Comparison of ENCODE assay signal across 17 cellular contexts in genomic region chr3:126912491-126913195, GRCh38.
DNase-seq lines count a peak whose midpoint lies in the region; ATAC-seq, FAIRE-seq and TF ChIP-seq lines count a peak whose summit lies in the region.
"Had no signal": no experiment of that assay in that cellular context is flagged by ENCODE, and none has a peak within 500 bp of the region (broad histone marks: within the 10 kb centered on the region; RNA-seq: fewer than 3 reads in every experiment).

No MANE protein-coding gene starts in this region.

- H3K27ac Mint-ChIP-seq in mesothelial cell of epicardium = no peak overlapping the region

- 89% methylated on average over 12 of the region's 12 CpGs; no CpG with 5 or more reads in 1 of the 2 experiments for WGBS in H1 (ENCODE audit: extremely low coverage in 1 of 2, insufficient coverage in 1 of 2, insufficient read length in 1 of 2, insufficient replicate concordance in 2 of 2, low coverage in 1 of 2, low lambda C conversion rate in 2 of 2, missing lambda C conversion rate in 1 of 2), 2 experiments

- no peaks in the 10 kb centered on the region for H3K23me2 ChIP-seq in H1 (ENCODE audit: low read depth, low read length)

- CTCF ChIA-PET in H1 (lab: Charles Lee; ENCODE audit: partially characterized antibody) = interaction anchor here (0.6 to 1.6 kb wide), 6 partner anchors 12 to 233 kb away, joined by 3 to 4 read pairs (median 4); no protein-coding TSS in a partner anchor

- no peak overlapping the region for H4K91ac ChIP-seq in H1 (replicated peaks; ENCODE audit: insufficient read length, low read length)

- peaks cover 91% of the 10 kb centered on the region for H4K20me1 ChIP-seq in BLaER1
- peaks cover 8% of the 10 kb centered on the region for H4K20me1 ChIP-seq in DND-41 (ENCODE audit: insufficient read depth, low read length)
- no peaks in the 10 kb centered on the region for H4K20me1 ChIP-seq in H1 (replicated peaks in 1 of 2; ENCODE audit: control insufficient read depth in 1 of 2, insufficient read depth in 2 of 2, low read length in 2 of 2)

- H3K4me1 Mint-ChIP-seq in mesothelial cell of epicardium = no peaks in the 10 kb centered on the region

- 0 out of 2 replicates have a peak overlapping the region, but pooled peaks have one; percentile 24 for H2AK5ac ChIP-seq in H1 (ENCODE audit: low read depth, low read length)

- no peak for FAIRE-seq in H1 (lab: Jason Lieb, UNC)
- FAIRE-seq: HepG2, urothelium cell line had no signal

- no peak overlapping the region for H3K14ac ChIP-seq in H1 (ENCODE audit: insufficient read length)

- no peak overlapping the region for H2BK20ac ChIP-seq in H1 (ENCODE audit: low read length)

- H3K9me3 ChIP-seq in BLaER1 = no peaks in the 10 kb centered on the region
- no peaks in the 10 kb centered on the region for H3K9me3 ChIP-seq in DND-41 (ENCODE audit: insufficient read depth, low read length, severe bottlenecking)
- no peaks in the 10 kb centered on the region for H3K9me3 ChIP-seq in SJSA1 (replicated peaks)
- no peaks in the 10 kb centered on the region for H3K9me3 ChIP-seq in H1 (ENCODE audit: insufficient read depth in 2 of 2, low read depth in 1 of 2, low read length in 1 of 2)
- H3K9me3 ChIP-seq in lower lobe of right lung = no peaks in the 10 kb centered on the region
- H3K9me3 ChIP-seq: right atrium auricular region had no signal

- H3K27ac ChIP-seq in BLaER1 (no peak overlapping the region), DND-41 (ENCODE audit: low read length) (peak overlapping the region; percentile 62), SJSA1 (peak overlapping the region; percentile 94), H1 (ENCODE audit: low read depth, low read length) (no peak overlapping the region), lower lobe of right lung (no peak overlapping the region)

- H2BK12ac ChIP-seq in H1 (ENCODE audit: low read depth, low read length) = no peak overlapping the region

- H3K4me3 ChIP-seq in BLaER1 = no peak overlapping the region
- no peak overlapping the region for H3K4me3 ChIP-seq in DND-41 (ENCODE audit: low read depth in 1 of 2, low read length in 2 of 2)
- no peak overlapping the region for H3K4me3 ChIP-seq in SJSA1
- no peak overlapping the region for H3K4me3 ChIP-seq in H1 (ENCODE audit: extremely low read depth in 1 of 4, insufficient read depth in 2 of 4, low read depth in 3 of 4, low read length in 4 of 4)
- H3K4me3 ChIP-seq in lower lobe of right lung = no peak overlapping the region
- H3K4me3 ChIP-seq: right atrium auricular region had no signal

- H3K79me1 ChIP-seq in H1 (ENCODE audit: low read depth, low read length) = no peaks in the 10 kb centered on the region; the same call in 1 of the 2 replicates

- TF ChIP-seq RAD21 in H1 (IDR thresholded peaks at IDR 0.05 in 1 of 2, conservative IDR thresholded peaks at IDR 0.05 in 1 of 2; ENCODE audit: low read depth in 2 of 2, low read length in 2 of 2) = no peak

- intact Hi-C loops in lower lobe of right lung (cut with DNase I) = no loop called here

- no peak for DNase-seq in DND-41
- no peak for DNase-seq in SJSA1 (ENCODE audit: low read depth in 1 of 2, low spot score in 2 of 2)
- no peak for DNase-seq in H1 (ENCODE audit: low read depth in 1 of 2, low spot score in 2 of 2)
- no peak for DNase-seq in mesothelial cell of epicardium (ENCODE audit: low spot score in 2 of 2, unreplicated experiment in 2 of 2)
- no peak for DNase-seq in lower lobe of right lung
- DNase-seq in nucleus accumbens (lab: John Stamatoyannopoulos, UW) = no peak
- no peak for DNase-seq in erythroblast (lab: John Stamatoyannopoulos, UW)
- DNase-seq: AML-193; central memory CD4-positive, alpha-beta T cell; head of caudate nucleus; NCI-H1105 treated with DMSO at 0.1 percent for 48 hours; NCI-H524 treated with DMSO at 0.1 percent for 48 hours; stimulated activated CD4-positive, alpha-beta T cell treated with anti-CD3 and anti-CD28 coated beads, Interleukin-4, amount 100 ng/mL, for 1 hour had no signal

- peaks cover 17% of the 10 kb centered on the region for H3K36me3 Mint-ChIP-seq in mesothelial cell of epicardium

- no peak overlapping the region for H2AFZ ChIP-seq in DND-41 (ENCODE audit: low read depth, low read length)
- no peak overlapping the region for H2AFZ ChIP-seq in H1 (ENCODE audit: low read length)

- ATAC-seq in DND-41 (ENCODE audit: insufficient read depth, low read depth) = no peak
- ATAC-seq in lower lobe of right lung = no peak
- ATAC-seq: HepG2 had no signal

- H3K4me2 ChIP-seq in BLaER1 = peak overlapping the region; percentile 52
- H3K4me2 ChIP-seq in DND-41 (ENCODE audit: insufficient read depth, low read length) = no peak overlapping the region
- H3K4me2 ChIP-seq in H1 (ENCODE audit: insufficient read depth in 1 of 2, low read depth in 2 of 2, low read length in 2 of 2) = no peak overlapping the region

- H3K18ac ChIP-seq in H1 (ENCODE audit: extremely low read depth, low read length) = no peak overlapping the region

- no peak overlapping the region for H3K56ac ChIP-seq in H1 (replicated peaks; ENCODE audit: insufficient read length, low read depth, low read length)

- H3K36me3 ChIP-seq in BLaER1 (peaks cover 13% of the 10 kb centered on the region), DND-41 (ENCODE audit: insufficient read depth, low read length) (peaks cover 28% of the 10 kb centered on the region), SJSA1 (no peaks in the 10 kb centered on the region), H1 (ENCODE audit: control insufficient read depth in 2 of 4, insufficient read depth in 4 of 4, low read length in 3 of 4) (no peaks in the 10 kb centered on the region), lower lobe of right lung (no peaks in the 10 kb centered on the region)
- H3K36me3 ChIP-seq: right atrium auricular region had no signal

- no peak overlapping the region for H3K9ac ChIP-seq in BLaER1
- H3K9ac ChIP-seq in DND-41 (ENCODE audit: low read depth, low read length) = no peak overlapping the region
- H3K9ac ChIP-seq in H1 (replicated peaks in 1 of 4; ENCODE audit: extremely low read depth in 1 of 4, low read depth in 3 of 4, low read length in 3 of 4) = no peak overlapping the region

- no peaks in the 10 kb centered on the region for H3K79me2 ChIP-seq in DND-41 (ENCODE audit: insufficient read depth, low read length)
- H3K79me2 ChIP-seq in H1 (ENCODE audit: control insufficient read depth in 1 of 2, insufficient read depth in 2 of 2, low read length in 2 of 2) = no peaks in the 10 kb centered on the region

- no peak for TF ChIP-seq POLR2A in H1 (IDR thresholded peaks at IDR 0.05; ENCODE audit: control extremely low read depth in 1 of 2, low read depth in 2 of 2, low read length in 2 of 2)
- no peak for TF ChIP-seq POLR2A in erythroblast (IDR thresholded peaks at IDR 0.05; ENCODE audit: low read length)

- H3K9me3 Mint-ChIP-seq in mesothelial cell of epicardium = no peaks in the 10 kb centered on the region

- no peak overlapping the region for H3K23ac ChIP-seq in H1 (ENCODE audit: insufficient read length)

- no peak overlapping the region for H2BK15ac ChIP-seq in H1 (ENCODE audit: low read length)

- H3K4ac ChIP-seq in H1 (replicated peaks; ENCODE audit: insufficient read length, low read depth, low read length) = no peak overlapping the region

- H3K27me3 ChIP-seq in BLaER1 (0 out of 2 replicates have a peak, but pooled peaks cover 12% of the 10 kb centered on the region), DND-41 (ENCODE audit: insufficient read depth, low read length, poor library complexity) (no peaks in the 10 kb centered on the region), SJSA1 (replicated peaks) (no peaks in the 10 kb centered on the region), H1 (replicated peaks in 1 of 4; ENCODE audit: control insufficient read depth in 3 of 4, extremely low read depth in 1 of 4, insufficient read depth in 3 of 4, low read length in 3 of 4) (no peaks in the 10 kb centered on the region), lower lobe of right lung (ENCODE audit: low read depth) (peaks cover 7% of the 10 kb centered on the region)
- H3K27me3 ChIP-seq: right atrium auricular region had no signal

- no peak for TF ChIP-seq EP300 in H1 (IDR thresholded peaks at IDR 0.05; ENCODE audit: borderline replicate concordance in 1 of 2, low read depth in 2 of 2, low read length in 2 of 2)

- H2BK120ac ChIP-seq in H1 (replicated peaks; ENCODE audit: low read depth, low read length) = no peak overlapping the region

- H3K4me1 ChIP-seq in BLaER1 (peaks cover 21% of the 10 kb centered on the region), DND-41 (ENCODE audit: insufficient read depth, low read length) (peaks cover 24% of the 10 kb centered on the region), SJSA1 (replicated peaks) (peaks cover 72% of the 10 kb centered on the region), H1 (replicated peaks in 1 of 4; ENCODE audit: control insufficient read depth in 3 of 4, insufficient read depth in 4 of 4, low read length in 3 of 4) (no peaks in the 10 kb centered on the region; a peak in 1 of 7 replicates), lower lobe of right lung (peaks cover 31% of the 10 kb centered on the region)

- no peaks in the 10 kb centered on the region for H3K27me3 Mint-ChIP-seq in mesothelial cell of epicardium (ENCODE audit: low read depth)

- no peak overlapping the region for H2BK5ac ChIP-seq in H1 (ENCODE audit: low read depth, low read length)

- H4K5ac ChIP-seq in H1 (ENCODE audit: insufficient read length, low read depth, low read length) = no peak overlapping the region

- H4K8ac ChIP-seq in H1 (ENCODE audit: extremely low read depth, insufficient read depth, low read length) = 0 out of 2 replicates have a peak overlapping the region, but pooled peaks have one; percentile 63

- POLR2A ChIA-PET in H1 (lab: Charles Lee; ENCODE audit: partially characterized antibody) = no interaction called here

- TF ChIP-seq CTCF in DND-41 (IDR thresholded peaks at IDR 0.05; ENCODE audit: borderline replicate concordance, extremely low read depth, low read length, poor library complexity, severe bottlenecking) (no peak), H1 (IDR thresholded peaks at IDR 0.05; ENCODE audit: control extremely low read depth in 1 of 3, insufficient read depth in 1 of 3, low read depth in 1 of 3, low read length in 3 of 3) (no peak), mesothelial cell of epicardium (IDR thresholded peaks at IDR 0.05; ENCODE audit: unreplicated experiment) (no peak), lower lobe of right lung (IDR thresholded peaks at IDR 0.05) (no peak)

- H3K4me3 Mint-ChIP-seq in mesothelial cell of epicardium = no peak overlapping the region

TF ChIP-seq in H1, 55 proteins besides CTCF, POLR2A, EP300 and RAD21 (continues in another document):
- TF ChIP-seq NANOG (IDR thresholded peaks at IDR 0.05; ENCODE audit: insufficient read depth, low read depth, low read length, poor library complexity, severe bottlenecking) (no peak), GTF2F1 (IDR thresholded peaks at IDR 0.05; ENCODE audit: borderline replicate concordance, low read depth, low read length) (no peak), RBBP5 (IDR thresholded peaks at IDR 0.05; ENCODE audit: borderline replicate concordance, low read depth, low read length) (no peak), CEBPB (IDR thresholded peaks at IDR 0.05; ENCODE audit: low read depth, low read length) (no peak), ATF3 (IDR thresholded peaks at IDR 0.05; ENCODE audit: insufficient read depth, low read depth, low read length) (no peak)

Comparison
In these comparisons a context has a peak if more than half of its experiments do, and no peak if none do; other contexts are left out.
1. H3K27ac ChIP-seq: peak in DND-41 (single experiment) and SJSA1 (single experiment); none in BLaER1 (single experiment), H1 (single experiment) and lower lobe of right lung (single experiment).